1 cellular context compared by ENCODE assay signal in genomic region chr1:8663090-8663802, GRCh38.
A peak's percentile ranks its signal among the peaks of the same experiment; 100 is the strongest.
TF ChIP-seq lines count a peak whose summit lies in the region.

No MANE protein-coding gene starts in this region.

TF ChIP-seq in IMR-90, 13 proteins besides CTCF, POLR2A, EP300 and RAD21:
- TF ChIP-seq CEBPB (IDR thresholded peaks at IDR 0.05; ENCODE audit: low read depth, low read length) = 0 out of 2 replicates have a peak, but pooled peaks have one; percentile 24
- TF ChIP-seq MAFK (IDR thresholded peaks at IDR 0.05; ENCODE audit: low read depth, low read length) = no peak
